Comparison of ENCODE assay signal across 34 cellular contexts in the genomic region with DNA sequence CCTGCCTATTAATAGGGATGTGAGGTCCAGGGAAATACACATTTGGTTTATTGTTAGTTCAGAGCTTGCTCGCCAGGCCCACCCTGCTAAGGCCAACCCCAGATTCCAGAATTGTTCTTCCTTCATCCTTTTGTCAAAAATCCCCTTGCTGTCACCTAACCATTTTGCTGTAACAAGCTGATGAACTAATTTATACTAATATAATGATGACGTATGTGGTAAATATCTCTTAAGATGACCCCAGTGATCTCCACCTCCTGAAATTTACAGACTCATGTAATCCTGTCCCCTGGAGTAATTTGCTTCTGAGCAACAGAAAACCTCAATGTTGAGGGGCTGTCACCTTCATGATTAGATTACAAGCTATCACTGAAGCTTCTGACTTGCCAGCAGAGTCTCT.
"Had no signal": no experiment of that assay in that cellular context is flagged by ENCODE, and none has a peak within 500 bp of the region (broad histone marks: within the 10 kb centered on the region; RNA-seq: fewer than 3 reads in every experiment).

No MANE protein-coding gene starts in this region.

- H3K27me3 ChIP-seq: MG63 had no signal

- H3K4me2 ChIP-seq: KMS-11 had no signal

- H3K36me3 ChIP-seq: MG63 had no signal

- DNase-seq: Karpas-422, Kasumi-1, MG63, MM.1S, MV-4-11, NCI-H1048, NCI-H1092, NCI-H1092 treated with DMSO at 0.1 percent for 48 hours, NCI-H1105, NCI-H1105 treated with DMSO at 0.1 percent for 48 hours, NCI-H1417, NCI-H1417 treated with DMSO at 0.1 percent for 48 hours, NCI-H1436, NCI-H1436 treated with DMSO at 0.1 percent for 48 hours, NCI-H146, NCI-H1694, NCI-H1694 treated with DMSO at 0.1 percent for 48 hours, NCI-H187, NCI-H187 treated with DMSO at 0.1 percent for 48 hours, NCI-H1930, NCI-H2029, NCI-H2029 treated with DMSO at 0.1 percent for 48 hours, NCI-H2081, NCI-H2081 treated with DMSO at 0.1 percent for 48 hours, NCI-H2107, NCI-H2171, NCI-H2171 treated with DMSO at 0.1 percent for 48 hours, NCI-H2227 treated with DMSO at 0.1 percent for 48 hours, NCI-H226, NCI-H345, NCI-H446, NCI-H446 treated with DMSO at 0.1 percent for 48 hours, NCI-H510A had no signal

- H3K4me3 ChIP-seq: MG63 had no signal

- H3K9me3 ChIP-seq: MG63 had no signal

- H3K27ac ChIP-seq: KMS-11 had no signal

- H3K9ac ChIP-seq: KMS-11 had no signal
